ENCODE assay signal across 21 cellular contexts in genomic region chr6:169881976-169882375, GRCh38.
"Had no signal": no experiment of that assay in that cellular context is flagged by ENCODE, and none has a peak within 500 bp of the region (broad histone marks: within the 10 kb centered on the region; RNA-seq: fewer than 3 reads in every experiment).

No MANE protein-coding gene starts in this region.

- H3K27ac ChIP-seq: breast epithelium, SK-N-MC, WERI-Rb-1 had no signal

- DNase-seq: activated CD4-positive, alpha-beta T cell treated with anti-CD3 and anti-CD28 coated beads for 36 hours; activated CD8-positive, alpha-beta T cell treated with anti-CD3 and anti-CD28 coated beads for 36 hours; activated effector memory CD4-positive, alpha-beta T cell treated with Interleukin-2 at 50 U/mL for 16 hours; activated naive CD4-positive, alpha-beta T cell; activated T-cell treated with anti-CD3 and anti-CD28 coated beads, Interleukin-2, amount 50 U/mL, for 24 hours; aorta; central memory CD4-positive, alpha-beta T cell; KG1; NCI-H1048; NCI-H146; NCI-H1930; NCI-H2171 treated with DMSO at 0.1 percent for 48 hours; NCI-H226; NCI-H526; NCI-H774; T-helper 1 cell; WERI-Rb-1 had no signal

- H3K9me3 ChIP-seq: breast epithelium had no signal

- H3K36me3 Mint-ChIP-seq: activated naive CD4-positive, alpha-beta T cell treated with anti-CD3 and anti-CD28 coated beads, Interleukin-2, amount 50 U/mL, for 24 hours had no signal

- H3K9me3 Mint-ChIP-seq: activated CD8-positive, alpha-beta T cell treated with anti-CD3 and anti-CD28 coated beads for 36 hours; activated naive CD4-positive, alpha-beta T cell treated with anti-CD3 and anti-CD28 coated beads, Interleukin-2, amount 50 U/mL, for 24 hours; activated T-cell treated with anti-CD3 and anti-CD28 coated beads, Interleukin-2, amount 50 U/mL, for 24 hours; activated T-helper 1 cell treated with anti-CD3 and anti-CD28 coated beads, Interleukin-12 subunit alpha, Interleukin-12 subunit beta, Interleukin-2, Interleukin-4 antibody, amounts not matched to agents 30 ng/mL and 10 ng/mL and 1 ng/mL, durations not matched to agents 14 hours and 24 hours and 36 hours had no signal

- H3K4me3 ChIP-seq: breast epithelium, SK-N-MC had no signal

- H3K27ac Mint-ChIP-seq: activated CD4-positive, alpha-beta T cell treated with anti-CD3 and anti-CD28 coated beads for 36 hours; activated CD8-positive, alpha-beta T cell treated with anti-CD3 and anti-CD28 coated beads for 36 hours; activated naive CD4-positive, alpha-beta T cell treated with anti-CD3 and anti-CD28 coated beads, Interleukin-2, amount 50 U/mL, for 24 hours; activated T-cell treated with anti-CD3 and anti-CD28 coated beads, Interleukin-2, amount 50 U/mL, for 24 hours; activated T-helper 1 cell treated with anti-CD3 and anti-CD28 coated beads, Interleukin-12 subunit alpha, Interleukin-12 subunit beta, Interleukin-2, Interleukin-4 antibody, amounts not matched to agents 30 ng/mL and 10 ng/mL and 1 ng/mL, durations not matched to agents 14 hours and 24 hours and 36 hours had no signal

- ATAC-seq: activated CD4-positive, alpha-beta T cell treated with anti-CD3 and anti-CD28 coated beads for 36 hours; activated CD8-positive, alpha-beta T cell treated with anti-CD3 and anti-CD28 coated beads for 36 hours had no signal

- H3K36me3 ChIP-seq: breast epithelium, WERI-Rb-1 had no signal

- H3K4me1 ChIP-seq: breast epithelium had no signal

- H3K4me3 Mint-ChIP-seq: activated CD4-positive, alpha-beta T cell treated with anti-CD3 and anti-CD28 coated beads for 36 hours; activated CD8-positive, alpha-beta T cell treated with anti-CD3 and anti-CD28 coated beads for 36 hours; activated naive CD4-positive, alpha-beta T cell treated with anti-CD3 and anti-CD28 coated beads, Interleukin-2, amount 50 U/mL, for 24 hours; activated T-cell treated with anti-CD3 and anti-CD28 coated beads, Interleukin-2, amount 50 U/mL, for 24 hours; activated T-helper 1 cell treated with anti-CD3 and anti-CD28 coated beads, Interleukin-12 subunit alpha, Interleukin-12 subunit beta, Interleukin-2, Interleukin-4 antibody, amounts not matched to agents 30 ng/mL and 10 ng/mL and 1 ng/mL, durations not matched to agents 14 hours and 24 hours and 36 hours had no signal

- H3K4me1 Mint-ChIP-seq: activated CD4-positive, alpha-beta T cell treated with anti-CD3 and anti-CD28 coated beads for 36 hours; activated naive CD4-positive, alpha-beta T cell treated with anti-CD3 and anti-CD28 coated beads, Interleukin-2, amount 50 U/mL, for 24 hours had no signal
